ENCODE assay signal across 8 cellular contexts in the genomic region with DNA sequence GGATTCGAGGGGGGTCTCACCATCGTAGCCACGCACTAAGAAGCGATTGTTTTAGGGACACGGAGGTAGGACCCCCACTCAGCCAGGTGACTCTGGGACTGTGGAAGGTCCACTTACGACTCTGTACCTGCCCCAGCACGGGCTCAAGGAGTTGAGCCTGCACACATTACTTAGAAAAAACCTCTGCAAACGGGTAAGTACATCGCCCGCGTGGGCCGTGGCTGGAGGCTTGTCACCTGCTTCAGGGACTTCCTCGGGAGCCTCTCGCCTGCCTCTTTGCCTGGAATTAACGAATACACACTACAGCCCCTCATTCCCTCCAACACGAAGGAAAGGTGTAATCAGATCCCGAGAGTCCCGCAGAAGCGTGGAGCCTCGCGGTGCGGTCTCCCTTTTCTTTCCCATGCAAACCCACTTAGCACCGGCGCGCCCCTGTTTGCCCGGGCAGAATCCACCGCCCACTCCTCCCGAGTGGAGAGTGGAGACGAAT. TPM values are rescaled to one million over a fixed set of nuclear protein-coding genes. Genes with fewer than 3 reads are reported as not detected.
DNase-seq lines count a peak whose midpoint lies in the region; ATAC-seq, FAIRE-seq and TF ChIP-seq lines count a peak whose summit lies in the region.

No MANE protein-coding gene starts in this region.

- H2AK5ac ChIP-seq in mesenchymal stem cell (ENCODE audit: low read length, severe bottlenecking), result no peak overlapping the region

- H4K8ac ChIP-seq in mesenchymal stem cell (ENCODE audit: low read length), result no peak overlapping the region

- H3K9me3 ChIP-seq in K562 (replicated peaks; ENCODE audit: control insufficient read depth, insufficient read depth, low read depth, low read length), result no peaks in the 10 kb centered on the region
- no peaks in the 10 kb centered on the region for H3K9me3 ChIP-seq in mesenchymal stem cell (ENCODE audit: control insufficient read depth, low read length)

- CTCF ChIA-PET in K562 (lab: Yijun Ruan, JAX; ENCODE audit: low intra/inter-chr PET ratio), result interaction anchor here (0.6 kb wide), 1 partner anchor 44 kb away, joined by 3 read pairs; no protein-coding TSS in a partner anchor

- in situ Hi-C loops in K562 (cut with MboI), result no loop called here

- TF ChIP-seq CTCF in C4-2B (conservative IDR thresholded peaks at IDR 0.05) (no peak), KMS-11 (conservative IDR thresholded peaks at IDR 0.05; ENCODE audit: low read depth, low read length) (no peak), K562 (IDR thresholded peaks at IDR 0.05 in 2 of 3, conservative IDR thresholded peaks at IDR 0.05 in 1 of 3; ENCODE audit: insufficient read depth in 2 of 3, low read depth in 1 of 3, low read length in 3 of 3) (no peak)

- H2BK12ac ChIP-seq in mesenchymal stem cell (ENCODE audit: low read length in 2 of 2), result no peak overlapping the region

- no TSS peak for BruUV-seq in K562 (replicated peaks; lab: Mats Ljungman, UMichigan)

- no peak for TF ChIP-seq POLR2A in K562 (conservative IDR thresholded peaks at IDR 0.05)

- DNase-seq in K562 (ENCODE audit: extremely low read depth in 1 of 4, low spot score in 3 of 4), result no peak
- DNase-seq in mesenchymal stem cell, result no peak
- no peak for DNase-seq in activated CD4-positive, CD25-positive, alpha-beta regulatory T cell treated with anti-CD3 and anti-CD28 coated beads, Interleukin-2, amount 50 U/mL, for 72 hours
- no peak for DNase-seq in UCSD-AML1 (lab: John Stamatoyannopoulos, UW; ENCODE audit: unreplicated experiment)

- FAIRE-seq in K562 (lab: Jason Lieb, UNC), result no peak

- peak overlapping the region; percentile 74 for H3K9ac ChIP-seq in KMS-11
- H3K9ac ChIP-seq in K562 (ENCODE audit: insufficient read depth in 1 of 2, low read depth in 2 of 2, low read length in 2 of 2), result peak overlapping the region in 1 of 2 experiments; percentile 66; a peak in 1 of 4 replicates
- H3K9ac ChIP-seq in mesenchymal stem cell (ENCODE audit: low read length), result peak overlapping the region; percentile 54

- H3K4me3 ChIP-seq in KMS-11 (IDR thresholded peaks at IDR 0.05; ENCODE audit: insufficient read depth, low read depth, low read length), result no peak overlapping the region
- H3K4me3 ChIP-seq in K562, result no peak overlapping the region
- peak overlapping the region; percentile 57 to 78 for H3K4me3 ChIP-seq in mesenchymal stem cell (ENCODE audit: insufficient read depth in 1 of 2, low read depth in 1 of 2, low read length in 2 of 2)

- peak overlapping the region; percentile 74 for H2AFZ ChIP-seq in KMS-11 (ENCODE audit: low read depth)
- H2AFZ ChIP-seq in K562 (ENCODE audit: low read depth, low read length), result peak overlapping the region; percentile 65; the same call in 1 of the 2 replicates
- peak overlapping the region; percentile 80 for H2AFZ ChIP-seq in mesenchymal stem cell (ENCODE audit: low read depth, low read length)

- no peak for TF ChIP-seq EP300 in K562 (IDR thresholded peaks at IDR 0.05; ENCODE audit: low read length)

- 11% methylated on average over 29 of the region's 29 CpGs for WGBS in K562 (ENCODE audit: insufficient coverage, low coverage, missing lambda C conversion rate)
- 3% methylated on average over 29 of the region's 29 CpGs for WGBS in mesenchymal stem cell

- H4K20me1 ChIP-seq in KMS-11 (ENCODE audit: insufficient read depth), result no peaks in the 10 kb centered on the region
- peaks cover 21% of the 10 kb centered on the region for H4K20me1 ChIP-seq in K562 (replicated peaks; ENCODE audit: control insufficient read depth, insufficient read depth, low read length)

- H3K4me2 ChIP-seq in KMS-11 (peak overlapping the region; percentile 98), K562 (ENCODE audit: insufficient read depth, low read length) (no peak overlapping the region), mesenchymal stem cell (ENCODE audit: low read length, poor library complexity, severe bottlenecking) (peak overlapping the region; percentile 94)

- H3K23ac ChIP-seq in mesenchymal stem cell (ENCODE audit: low read length in 2 of 2), result no peak overlapping the region

- POLR2A ChIA-PET in K562 (lab: Yijun Ruan, JAX), result no interaction called here

- H3K36me3 ChIP-seq in KMS-11 (ENCODE audit: insufficient read depth) (no peaks in the 10 kb centered on the region), K562 (ENCODE audit: control insufficient read depth, insufficient read depth, low read length) (no peaks in the 10 kb centered on the region), mesenchymal stem cell (ENCODE audit: control insufficient read depth in 1 of 2, insufficient read depth in 2 of 2, low read depth in 1 of 2, low read length in 2 of 2) (no peaks in the 10 kb centered on the region)

- intact Hi-C loops in K562 (cut with micrococcal nuclease), result no loop called here

- H3K79me1 ChIP-seq in mesenchymal stem cell (replicated peaks; ENCODE audit: low read length, poor library complexity, severe bottlenecking), result no peaks in the 10 kb centered on the region

- H3K4ac ChIP-seq in mesenchymal stem cell (ENCODE audit: low read depth in 1 of 2, low read length in 2 of 2), result no peak overlapping the region

- H3K27ac ChIP-seq in C4-2B (peak overlapping the region; percentile 74), KMS-11 (no peak overlapping the region), K562 (ENCODE audit: extremely low read depth, low read depth, low read length) (no peak overlapping the region), mesenchymal stem cell (ENCODE audit: low read length, poor library complexity, severe bottlenecking) (no peak overlapping the region)

- no peak overlapping the region for H3K18ac ChIP-seq in mesenchymal stem cell (ENCODE audit: low read depth in 1 of 2, low read length in 2 of 2)

- no peak overlapping the region for H2BK5ac ChIP-seq in mesenchymal stem cell (ENCODE audit: low read depth, low read length, poor library complexity, severe bottlenecking)

- no peaks in the 10 kb centered on the region for H3K9me1 ChIP-seq in K562 (ENCODE audit: control insufficient read depth, insufficient read depth, low read length)

- no peak for TF ChIP-seq RAD21 in K562 (CRISPR knock-in tag; conservative IDR thresholded peaks at IDR 0.05 in 1 of 2, IDR thresholded peaks at IDR 0.05 in 1 of 2)

- H4K91ac ChIP-seq in mesenchymal stem cell (ENCODE audit: low read length), result no peak overlapping the region

- ATAC-seq in K562 (no peak), HG02763 (IDR thresholded peaks at IDR 0.05; ENCODE audit: unreplicated experiment) (no peak), GM21526 (IDR thresholded peaks at IDR 0.05; ENCODE audit: low FRiP score, unreplicated experiment) (no peak)

- H2BK120ac ChIP-seq in mesenchymal stem cell (ENCODE audit: low read depth, low read length), result no peak overlapping the region

- H3K14ac ChIP-seq in mesenchymal stem cell (ENCODE audit: low read length in 2 of 2), result no peak overlapping the region

- H3K4me1 ChIP-seq in KMS-11 (ENCODE audit: low read depth, poor library complexity, severe bottlenecking) (peaks cover 13% of the 10 kb centered on the region), K562 (replicated peaks in 1 of 2; ENCODE audit: control insufficient read depth in 2 of 2, insufficient read depth in 2 of 2, low read length in 2 of 2) (peaks cover 0 to 19% of the 10 kb centered on the region in 2 experiments; a peak in 2 of 5 replicates), mesenchymal stem cell (ENCODE audit: control insufficient read depth, insufficient read depth, low read depth, low read length) (peaks cover 19% of the 10 kb centered on the region)

- no peak overlapping the region for H2BK15ac ChIP-seq in mesenchymal stem cell (ENCODE audit: low read depth, poor library complexity, severe bottlenecking)

- no peaks in the 10 kb centered on the region for H3K79me2 ChIP-seq in KMS-11 (ENCODE audit: insufficient read depth, low read depth)
- no peaks in the 10 kb centered on the region for H3K79me2 ChIP-seq in K562 (ENCODE audit: control insufficient read depth, insufficient read depth, low read length)

- H3K27me3 ChIP-seq in KMS-11 (ENCODE audit: insufficient read depth, low read depth), result no peaks in the 10 kb centered on the region
- peaks cover 70 to 91% of the 10 kb centered on the region in 2 experiments for H3K27me3 ChIP-seq in K562 (ENCODE audit: control insufficient read depth in 2 of 2, insufficient read depth in 2 of 2, low read length in 2 of 2)
- peaks cover 0 to 72% of the 10 kb centered on the region in 2 experiments for H3K27me3 ChIP-seq in mesenchymal stem cell (ENCODE audit: control insufficient read depth in 1 of 2, insufficient read depth in 1 of 2, low read length in 2 of 2)

TF ChIP-seq in K562, 482 proteins besides CTCF, POLR2A, EP300 and RAD21:
- TF ChIP-seq ZFX (CRISPR knock-in tag; IDR thresholded peaks at IDR 0.05) (0 out of 2 replicates have a peak, but pooled peaks have one; percentile 9), CBX2 (IDR thresholded peaks at IDR 0.05; ENCODE audit: insufficient read depth, low read length, poor library complexity, severe bottlenecking) (peak; percentile 89), SRSF9 (IDR thresholded peaks at IDR 0.05; ENCODE audit: borderline replicate concordance, low read depth, low read length) (no peak), ZBTB1 (CRISPR knock-in tag; IDR thresholded peaks at IDR 0.05; ENCODE audit: borderline replicate concordance, low read depth) (no peak), MEF2D (tag; conservative IDR thresholded peaks at IDR 0.05; ENCODE audit: low read depth) (no peak), EZH2 (IDR thresholded peaks at IDR 0.05; ENCODE audit: borderline replicate concordance, low read depth, low read length) (0 out of 2 replicates have a peak, but pooled peaks have one; percentile 74)

RNA-seq across cellular contexts. Expression of a gene that starts 0.8 kb away (rescaled TPM):
- 0.26 and 0.39 TPM in 2 replicates for total RNA-seq in K562 (2011; cell fraction: chromatin; rRNA removed; ENCODE audit: low replicate concordance)
- total RNA-seq in K562 (2011; cell fraction: nucleolus; rRNA removed), result 0.50 and 0.79 TPM in 2 replicates
- 0.37 and 0.76 TPM in 2 replicates for total RNA-seq in K562 (2011; cell fraction: nucleoplasm; rRNA removed)
- total RNA-seq in K562 (2014; rRNA removed) (0.05 and 0.16 TPM in 2 replicates), K562 (2014; rRNA removed; fragmentation: Illumina TruSeq; extraction: Trizol) (0.07 and 0.10 TPM in 2 replicates), K562 (2015; rRNA removed; fragmentation: Illumina TruSeq; extraction: Trizol) (0.15 and 0.18 TPM in 2 replicates), K562 (2021) (0.51 and 0.67 TPM in 2 replicates)
- polyA plus RNA-seq in K562 (2011; rRNA removed) (0.07 and 0.24 TPM in 2 replicates), K562 (2014; fragmentation: Illumina TruSeq; extraction: Trizol) (0.07 and 0.21 TPM in 2 replicates), K562 (2014; fragmentation: Nextera tagmentation; extraction: Ambion mirVana) (under 1 TPM; 0.01 to 0.03 TPM), K562 (2014; rRNA removed) (0.03 and 0.73 TPM in 2 replicates)
- 0.10 and 0.16 TPM in 2 replicates for polyA plus RNA-seq in K562 (2011; cell fraction: cytosol; rRNA removed)
- 0.38 and 0.45 TPM in 2 replicates for polyA plus RNA-seq in K562 (2011; cell fraction: nucleus; rRNA removed)
- polyA plus RNA-seq in K562 (2012), result 0.17 and 0.22 TPM in 2 replicates
- polyA minus RNA-seq in K562 (2011; rRNA and poly(A)+ RNA removed), result 0.24 and 0.39 TPM in 2 replicates
- polyA minus RNA-seq in K562 (2011; cell fraction: cytosol; rRNA and poly(A)+ RNA removed), result 1.8 and 2.1 TPM in 2 replicates
- polyA minus RNA-seq in K562 (2011; cell fraction: nucleus; rRNA and poly(A)+ RNA removed), result 0.54 and 0.56 TPM in 2 replicates
- polyA plus RNA-seq in mesenchymal stem cell (2013, experiment 1 of 2), result 1.1 TPM
- 1.1 TPM for polyA plus RNA-seq in mesenchymal stem cell (2013, experiment 2 of 2)

Comparison
In these comparisons a context has a peak if more than half of its experiments do, and no peak if none do; other contexts are left out.
1. H3K4me3 ChIP-seq: peak in mesenchymal stem cell (2 of 2); none in KMS-11 (single experiment) and K562 (single experiment).
2. Peak in every context shown above with its lines, with median percentiles within 50 percentile points of each other: H2AFZ ChIP-seq.